ENCODE assay signal across 10 cellular contexts in genomic region chr14:59333668-59334067, GRCh38.
DNase-seq lines count a peak whose midpoint lies in the region; ATAC-seq and TF ChIP-seq lines count a peak whose summit lies in the region.
"Had no signal": no experiment of that assay in that cellular context is flagged by ENCODE, and none has a peak within 500 bp of the region (broad histone marks: within the 10 kb centered on the region; RNA-seq: fewer than 3 reads in every experiment).

No MANE protein-coding gene starts in this region.

- 59 to 63% methylated on average over 1 of the region's 1 CpG for WGBS in GM23248 (ENCODE audit: low coverage in 1 of 2, low lambda C conversion rate in 2 of 2, missing lambda C conversion rate in 2 of 2), 2 experiments

- ATAC-seq in activated T-cell treated with anti-CD3 and anti-CD28 coated beads, Interleukin-2, amount 50 U/mL, for 4 hours = no peak
- no peak for ATAC-seq in activated CD8-positive, alpha-beta memory T cell treated with anti-CD3 and anti-CD28 coated beads, Interleukin-2, amount 10 ng/mL, durations not matched to agents 7 days and 5 days

- DNase-seq in GM23248 = peak; percentile 96
- DNase-seq in adipocyte (ENCODE audit: low read depth) = peak; percentile 96
- no peak for DNase-seq in left ventricle myocardium inferior
- DNase-seq in skeletal muscle cell (ENCODE audit: low read depth) = peak; percentile 87
- no peak for DNase-seq in NK-92 treated with Interleukin-12 subunit alpha and Interleukin-12 subunit beta, amount 100 ng/mL, for 24 hours (lab: John Stamatoyannopoulos, UW)
- DNase-seq in H4 (ENCODE audit: low spot score) = no peak
- DNase-seq in activated T-cell treated with anti-CD3 and anti-CD28 coated beads, Interleukin-2, amount 50 U/mL, for 4 hours = no peak
- DNase-seq in activated CD8-positive, alpha-beta memory T cell treated with anti-CD3 and anti-CD28 coated beads, Interleukin-2, amount 10 ng/mL, durations not matched to agents 7 days and 5 days = no peak
- DNase-seq: KBM-7, retina had no signal

- no peaks in the 10 kb centered on the region for H3K9me2 ChIP-seq in GM23248 (ENCODE audit: insufficient read depth)

- peaks cover 14% of the 10 kb centered on the region for H3K36me3 ChIP-seq in GM23248 (ENCODE audit: low read depth)
- H3K36me3 ChIP-seq in adipocyte (ENCODE audit: control insufficient read depth, insufficient read depth, low read length, severe bottlenecking) = peaks cover 19% of the 10 kb centered on the region
- peaks cover 15% of the 10 kb centered on the region for H3K36me3 ChIP-seq in left ventricle myocardium inferior

- peak overlapping the region; percentile 87 for H3K27ac ChIP-seq in GM23248
- H3K27ac ChIP-seq in left ventricle myocardium inferior (replicated peaks) = peak overlapping the region; percentile 92

- H3K4me3 Mint-ChIP-seq in activated T-cell treated with anti-CD3 and anti-CD28 coated beads, Interleukin-2, amount 50 U/mL, for 4 hours = no peak overlapping the region
- H3K4me3 Mint-ChIP-seq in activated CD8-positive, alpha-beta memory T cell treated with anti-CD3 and anti-CD28 coated beads, Interleukin-2, amount 10 ng/mL, durations not matched to agents 7 days and 5 days = no peak overlapping the region

- H3K4me1 ChIP-seq in GM23248 (ENCODE audit: insufficient read depth) (peaks cover 55% of the 10 kb centered on the region), adipocyte (ENCODE audit: control insufficient read depth, insufficient read depth, low read length) (peaks cover 48% of the 10 kb centered on the region), left ventricle myocardium inferior (peaks cover 89% of the 10 kb centered on the region)

- H3K27me3 Mint-ChIP-seq in activated T-cell treated with anti-CD3 and anti-CD28 coated beads, Interleukin-2, amount 50 U/mL, for 4 hours (ENCODE audit: low read depth) = no peaks in the 10 kb centered on the region
- no peaks in the 10 kb centered on the region for H3K27me3 Mint-ChIP-seq in activated CD8-positive, alpha-beta memory T cell treated with anti-CD3 and anti-CD28 coated beads, Interleukin-2, amount 10 ng/mL, durations not matched to agents 7 days and 5 days

- H3K4me3 ChIP-seq in GM23248 = no peak overlapping the region
- peak overlapping the region; percentile 40 for H3K4me3 ChIP-seq in adipocyte (ENCODE audit: low read length)
- H3K4me3 ChIP-seq in left ventricle myocardium inferior = peak overlapping the region; percentile 38
- no peak overlapping the region for H3K4me3 ChIP-seq in skeletal muscle cell (ENCODE audit: low read depth, low read length)

- CTCF ChIA-PET in activated CD8-positive, alpha-beta memory T cell treated with anti-CD3 and anti-CD28 coated beads, Interleukin-2, amount 10 ng/mL, durations not matched to agents 7 days and 5 days (lab: Charles Lee) = no interaction called here

- no peak overlapping the region for H3K27ac Mint-ChIP-seq in activated CD8-positive, alpha-beta memory T cell treated with anti-CD3 and anti-CD28 coated beads, Interleukin-2, amount 10 ng/mL, durations not matched to agents 7 days and 5 days

- intact Hi-C loops in left ventricle myocardium inferior (cut with micrococcal nuclease) = loop anchor here (10.0 kb wide), 1 partner anchor 101 kb away; no protein-coding TSS in a partner anchor

- no peaks in the 10 kb centered on the region for H4K20me1 ChIP-seq in GM23248 (ENCODE audit: insufficient read depth)

- in situ Hi-C loops in GM23248 (cut with MboI) = no loop called here

- H3K9me3 ChIP-seq in GM23248 (ENCODE audit: low read depth) (no peaks in the 10 kb centered on the region), adipocyte (ENCODE audit: control insufficient read depth, low read length) (no peaks in the 10 kb centered on the region), left ventricle myocardium inferior (replicated peaks) (no peaks in the 10 kb centered on the region)

- no peaks in the 10 kb centered on the region for H3K79me2 ChIP-seq in GM23248 (ENCODE audit: insufficient read depth)

- no peaks in the 10 kb centered on the region for H3K9me3 Mint-ChIP-seq in activated T-cell treated with anti-CD3 and anti-CD28 coated beads, Interleukin-2, amount 50 U/mL, for 4 hours
- H3K9me3 Mint-ChIP-seq in activated CD8-positive, alpha-beta memory T cell treated with anti-CD3 and anti-CD28 coated beads, Interleukin-2, amount 10 ng/mL, durations not matched to agents 7 days and 5 days (ENCODE audit: low read depth) = no peaks in the 10 kb centered on the region

- no peak for TF ChIP-seq CTCF in left ventricle myocardium inferior (IDR thresholded peaks at IDR 0.05; ENCODE audit: borderline replicate concordance)

- peak overlapping the region; percentile 72 for H3K4me2 ChIP-seq in GM23248 (ENCODE audit: unreplicated experiment)

- H3K27me3 ChIP-seq in GM23248 (replicated peaks; ENCODE audit: insufficient read depth) (no peaks in the 10 kb centered on the region), adipocyte (replicated peaks; ENCODE audit: control insufficient read depth, insufficient read depth, low read length) (no peaks in the 10 kb centered on the region), left ventricle myocardium inferior (ENCODE audit: low read depth) (no peaks in the 10 kb centered on the region)

- H3K36me3 Mint-ChIP-seq in activated T-cell treated with anti-CD3 and anti-CD28 coated beads, Interleukin-2, amount 50 U/mL, for 4 hours (ENCODE audit: insufficient read depth) = peaks cover 31% of the 10 kb centered on the region
- H3K36me3 Mint-ChIP-seq in activated CD8-positive, alpha-beta memory T cell treated with anti-CD3 and anti-CD28 coated beads, Interleukin-2, amount 10 ng/mL, durations not matched to agents 7 days and 5 days = peaks cover 1% of the 10 kb centered on the region

- no peak overlapping the region for H2AFZ ChIP-seq in GM23248

- peaks cover 53% of the 10 kb centered on the region for H3F3A ChIP-seq in GM23248 (ENCODE audit: insufficient read depth)

- H3K9ac ChIP-seq in GM23248 (peak overlapping the region; percentile 59), adipocyte (ENCODE audit: low read length) (no peak overlapping the region)

- no peaks in the 10 kb centered on the region for H3K4me1 Mint-ChIP-seq in activated T-cell treated with anti-CD3 and anti-CD28 coated beads, Interleukin-2, amount 50 U/mL, for 4 hours (ENCODE audit: low read depth)
- H3K4me1 Mint-ChIP-seq in activated CD8-positive, alpha-beta memory T cell treated with anti-CD3 and anti-CD28 coated beads, Interleukin-2, amount 10 ng/mL, durations not matched to agents 7 days and 5 days = peaks cover 3% of the 10 kb centered on the region

Comparison
In these comparisons a context has a peak if more than half of its experiments do, and no peak if none do; other contexts are left out.
1. DNase-seq: peak in GM23248 (single experiment), adipocyte (single experiment) and skeletal muscle cell (single experiment); none in left ventricle myocardium inferior (single experiment), NK-92 treated with Interleukin-12 subunit alpha and Interleukin-12 subunit beta, amount 100 ng/mL, for 24 hours (single experiment), H4 (single experiment), activated T-cell treated with anti-CD3 and anti-CD28 coated beads, Interleukin-2, amount 50 U/mL, for 4 hours (single experiment) and activated CD8-positive, alpha-beta memory T cell treated with anti-CD3 and anti-CD28 coated beads, Interleukin-2, amount 10 ng/mL, durations not matched to agents 7 days and 5 days (single experiment).
2. H3K4me3 ChIP-seq: peak in adipocyte (single experiment) and left ventricle myocardium inferior (single experiment); none in GM23248 (single experiment) and skeletal muscle cell (single experiment).